3 cellular contexts compared by ENCODE assay signal in the genomic region with DNA sequence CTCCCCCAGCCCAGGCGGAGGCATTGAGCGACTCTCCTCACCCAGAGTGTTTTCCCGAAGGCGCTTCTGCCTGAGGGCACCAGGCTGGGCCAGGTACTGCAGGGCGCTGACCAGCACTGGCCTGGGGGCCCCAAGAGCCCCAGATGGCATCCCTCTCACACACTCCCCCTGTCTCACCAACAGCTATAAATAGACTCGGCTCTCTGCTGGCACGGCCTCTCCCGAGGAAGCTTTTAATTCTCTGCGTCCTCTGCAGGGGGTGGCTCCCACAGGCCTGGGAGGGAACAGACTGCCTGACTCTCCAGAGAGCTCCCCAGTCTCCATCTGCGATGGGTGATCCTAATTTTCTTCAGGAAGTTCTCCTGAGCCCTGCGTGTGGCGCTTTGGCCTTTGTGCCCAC. TPM values are rescaled to one million over a fixed set of nuclear protein-coding genes. Genes with fewer than 3 reads are reported as not detected.
"Had no signal": no experiment of that assay in that cellular context is flagged by ENCODE, and none has a peak within 500 bp of the region (broad histone marks: within the 10 kb centered on the region; RNA-seq: fewer than 3 reads in every experiment).

No MANE protein-coding gene starts in this region.

RNA-seq across cellular contexts. Expression of a gene that starts 2.2 kb away (rescaled TPM):
- total RNA-seq: lung microvascular endothelial cell, myocyte, smooth muscle cell had no signal
- polyA plus RNA-seq: smooth muscle cell had no signal
